ENCODE assay signal across 8 cellular contexts in genomic region chr12:64611430-64612286, GRCh38. TPM values are rescaled to one million over a fixed set of nuclear protein-coding genes. Genes with fewer than 3 reads are reported as not detected.
DNase-seq lines count a peak whose midpoint lies in the region; TF ChIP-seq lines count a peak whose summit lies in the region.

No MANE protein-coding gene starts in this region.

- H3K27ac ChIP-seq in dorsolateral prefrontal cortex (peak overlapping the region in 52 of 59 donors; percentile 1 to 89 (median 74)), mesendoderm (ENCODE audit: low read depth, low read length) (peak overlapping the region; percentile 99)

- H3K27ac Mint-ChIP-seq in type B pancreatic cell: peak overlapping the region; percentile 73

- H3K4me3 ChIP-seq in HAP-1 (peak overlapping the region; percentile 78), dorsolateral prefrontal cortex (peak overlapping the region; percentile 49 to 91 (median 77)), mesendoderm (ENCODE audit: low read length) (peak overlapping the region; percentile 78)

- H3K9ac ChIP-seq in mesendoderm (ENCODE audit: low read length): peak overlapping the region; percentile 88

- no peak overlapping the region for H2BK15ac ChIP-seq in mesendoderm (replicated peaks; ENCODE audit: low read depth)

- in situ Hi-C loops in ACHN (cut with HindIII; ENCODE audit: low pct_ligation_motif_present, low pct_unique_long_range_greater_than_20kb, low sequenced_read_pairs) (no loop called here), HAP-1 (cut with MboI; ENCODE audit: low sequenced_read_pairs) (no loop called here)

- H3K4me1 Mint-ChIP-seq in type B pancreatic cell (ENCODE audit: unreplicated experiment): peaks cover 28% of the 10 kb centered on the region

- no peak overlapping the region for H4K5ac ChIP-seq in mesendoderm (ENCODE audit: low read length)

- peak overlapping the region; percentile 35 for H3K23ac ChIP-seq in mesendoderm (ENCODE audit: low read length)

- H3K27me3 ChIP-seq in HAP-1 (ENCODE audit: low read depth) (no peaks in the 10 kb centered on the region), dorsolateral prefrontal cortex (no peaks in the 10 kb centered on the region), mesendoderm (ENCODE audit: insufficient read depth, low read length, poor library complexity) (no peaks in the 10 kb centered on the region)

- TF ChIP-seq CTCF in dorsolateral prefrontal cortex (IDR thresholded peaks at IDR 0.05 in 54 of 56, conservative IDR thresholded peaks at IDR 0.05 in 2 of 56; ENCODE audit: low read depth in 1 of 56, partially characterized antibody in 56 of 56) (peak in 1 of 56 donors; percentile 3), type B pancreatic cell (conservative IDR thresholded peaks at IDR 0.05) (no peak)

- H3K4ac ChIP-seq in mesendoderm (ENCODE audit: low read depth, low read length): peak overlapping the region; percentile 45

- peak overlapping the region; percentile 98 for H3K18ac ChIP-seq in mesendoderm (ENCODE audit: low read length)

- H3K79me2 ChIP-seq in mesendoderm (ENCODE audit: control insufficient read depth, insufficient read depth, low read length): peaks cover 39% of the 10 kb centered on the region

- H3K9me3 Mint-ChIP-seq in type B pancreatic cell: no peaks in the 10 kb centered on the region

- DNase-seq in ACHN: peak; percentile 53
- peak; percentile 51 to 84 for DNase-seq in HAP-1 (ENCODE audit: low spot score in 2 of 2)
- peak; percentile 41 for DNase-seq in UCSD-AML1 (lab: John Stamatoyannopoulos, UW; ENCODE audit: unreplicated experiment)
- DNase-seq in dorsolateral prefrontal cortex: peak in 1 of 10 donors; percentile 44
- DNase-seq in mesendoderm: no peak
- no peak for DNase-seq in type B pancreatic cell (ENCODE audit: extremely low spot score, unreplicated experiment)
- DNase-seq in NCI-H1048 (lab: John Stamatoyannopoulos, UW): no peak
- DNase-seq in activated CD4-positive, CD25-positive, alpha-beta regulatory T cell (lab: John Stamatoyannopoulos, UW): no peak

- H3K36me3 ChIP-seq in HAP-1 (replicated peaks) (peaks cover 9% of the 10 kb centered on the region), mesendoderm (ENCODE audit: control insufficient read depth, insufficient read depth, low read length) (no peaks in the 10 kb centered on the region)

- peak overlapping the region; percentile 15 for H2BK120ac ChIP-seq in mesendoderm (ENCODE audit: low read depth, low read length)

- peak overlapping the region; percentile 94 for H3K4me3 Mint-ChIP-seq in type B pancreatic cell

- intact Hi-C loops in dorsolateral prefrontal cortex (cut with DNase I): loop anchor here (5.0 to 10.0 kb wide), 3 partner anchors 57 to 83 kb away; no protein-coding TSS in a partner anchor

- peaks cover 9% of the 10 kb centered on the region for H3K79me1 ChIP-seq in mesendoderm (ENCODE audit: low read length)

- no peak overlapping the region for H2BK5ac ChIP-seq in mesendoderm (ENCODE audit: low read length)

- WGBS in mesendoderm (ENCODE audit: extremely low coverage, insufficient coverage, low lambda C conversion rate): no CpG with 5 or more reads among the region's 28 CpGs

- peak overlapping the region; percentile 97 for H3K56ac ChIP-seq in mesendoderm (ENCODE audit: low read length)

- peaks cover 35% of the 10 kb centered on the region for H3K4me1 ChIP-seq in HAP-1
- no peaks in the 10 kb centered on the region for H3K4me1 ChIP-seq in mesendoderm (ENCODE audit: control insufficient read depth, low read depth, low read length)

- H3K36me3 Mint-ChIP-seq in type B pancreatic cell: peaks cover 13% of the 10 kb centered on the region

- H2AK5ac ChIP-seq in mesendoderm (ENCODE audit: low read length): no peak overlapping the region

- no peaks in the 10 kb centered on the region for H3K27me3 Mint-ChIP-seq in type B pancreatic cell

- no peak overlapping the region for H4K8ac ChIP-seq in mesendoderm (ENCODE audit: low read depth, low read length)

- no peaks in the 10 kb centered on the region for H3K9me3 ChIP-seq in HAP-1

- H3K4me2 ChIP-seq in mesendoderm (ENCODE audit: low read length): peak overlapping the region; percentile 95

RNA-seq across cellular contexts. Expression of gene RASSF3, which starts 1.4 kb away (rescaled TPM):
- total RNA-seq in dorsolateral prefrontal cortex (10 to 100 TPM in 97 of 120 experiments, 1 to 10 TPM in 23; 6.5 to 38.3 (median 12.8) TPM), type B pancreatic cell (ENCODE audit: low replicate concordance) (16.3 and 31.8 TPM in 2 replicates)
- polyA plus RNA-seq in mesendoderm (2013, experiment 1 of 2): 25.6 TPM
- polyA plus RNA-seq in mesendoderm (2013, experiment 2 of 2): 25.2 TPM

Comparison
In these comparisons a context has a peak if more than half of its experiments do, and no peak if none do; other contexts are left out.
1. DNase-seq: peak in ACHN (single experiment), HAP-1 (2 of 2) and UCSD-AML1 (single experiment); none in mesendoderm (single experiment), type B pancreatic cell (single experiment), NCI-H1048 (single experiment) and activated CD4-positive, CD25-positive, alpha-beta regulatory T cell (0 of 4).
2. Peak in every context shown above with its lines, with median percentiles within 50 percentile points of each other: H3K4me3 ChIP-seq.